In the genomic region with DNA sequence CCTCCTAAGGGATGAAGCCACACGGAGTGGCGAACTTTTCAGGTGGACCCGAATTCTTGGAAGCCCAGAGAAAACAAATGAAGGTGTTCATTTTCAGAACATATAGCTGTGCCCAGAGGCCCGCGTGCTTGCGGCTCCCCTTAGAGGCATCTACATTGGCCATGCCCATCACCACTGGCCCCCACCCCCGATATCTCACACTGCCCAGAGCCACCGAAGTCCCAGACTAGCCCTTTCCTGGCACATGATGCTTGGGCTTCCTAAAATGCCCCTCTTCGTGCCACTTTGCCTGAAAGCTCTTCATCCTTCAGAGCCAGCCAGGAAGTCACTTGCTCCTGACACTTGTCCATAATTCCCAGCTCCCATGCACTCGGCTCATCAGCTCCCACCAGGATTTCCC, we compare ENCODE assay signal across 8 cellular contexts.
DNase-seq lines count a peak whose midpoint lies in the region; ATAC-seq and TF ChIP-seq lines count a peak whose summit lies in the region.

No MANE protein-coding gene starts in this region.

- H3K4me3 ChIP-seq in ACC112 (ENCODE audit: low read depth, low read length) (no peak overlapping the region; the same call in 1 of the 2 replicates), neutrophil (ENCODE audit: low read depth in 1 of 2, low read length in 1 of 2) (no peak overlapping the region)

- no peak for TF ChIP-seq CTCF in neutrophil (IDR thresholded peaks at IDR 0.05)
- TF ChIP-seq CTCF in GM13977 (IDR thresholded peaks at IDR 0.05; ENCODE audit: extremely low read depth, insufficient read depth, missing control alignments) = no peak

- ATAC-seq in GM19452 (IDR thresholded peaks at IDR 0.05; ENCODE audit: unreplicated experiment) = no peak

- in situ Hi-C loops in GM13977 (cut with MboI; ENCODE audit: low pct_unique_long_range_greater_than_20kb, low sequenced_read_pairs, unreplicated experiment) = no loop called here

- H3K36me3 Mint-ChIP-seq in dendritic cell treated with granulocyte-macrophage colony-stimulating factor and Interleukin-4, amounts not matched to agents 40 ng/mL and 50 ng/mL, for 4 days (ENCODE audit: low read depth) = peaks cover 38% of the 10 kb centered on the region

- intact Hi-C loops in dendritic cell treated with granulocyte-macrophage colony-stimulating factor and Interleukin-4, amounts not matched to agents 40 ng/mL and 50 ng/mL, for 4 days (cut with micrococcal nuclease) = no loop called here

- H3K27me3 ChIP-seq in ACC112 (ENCODE audit: insufficient read depth, low read length) (no peaks in the 10 kb centered on the region), neutrophil (peaks cover 12% of the 10 kb centered on the region)

- H3K79me2 ChIP-seq in ACC112 (ENCODE audit: control insufficient read depth, insufficient read depth, low read length, unreplicated experiment) = peaks cover 29% of the 10 kb centered on the region

- DNase-seq in AG20443 (ENCODE audit: low spot score) (no peak), NCI-H187 treated with DMSO at 0.1 percent for 48 hours (lab: John Stamatoyannopoulos, UW) (no peak), GM13977 (ENCODE audit: low spot score) (no peak)

- H3K4me3 Mint-ChIP-seq in dendritic cell treated with granulocyte-macrophage colony-stimulating factor and Interleukin-4, amounts not matched to agents 40 ng/mL and 50 ng/mL, for 4 days = no peak overlapping the region

- H3K27ac Mint-ChIP-seq in dendritic cell treated with granulocyte-macrophage colony-stimulating factor and Interleukin-4, amounts not matched to agents 40 ng/mL and 50 ng/mL, for 4 days = peak overlapping the region; percentile 100

- H2AFZ ChIP-seq in ACC112 (ENCODE audit: low read length, unreplicated experiment) = no peak overlapping the region

- H3K36me3 ChIP-seq in ACC112 (ENCODE audit: insufficient read depth, low read length) = no peaks in the 10 kb centered on the region
- H3K36me3 ChIP-seq in KOPT-K1 (ENCODE audit: insufficient read depth, low read length) = peaks cover 1% of the 10 kb centered on the region; the same call in 1 of the 2 replicates
- H3K36me3 ChIP-seq in neutrophil = no peaks in the 10 kb centered on the region

- H3K27me3 Mint-ChIP-seq in dendritic cell treated with granulocyte-macrophage colony-stimulating factor and Interleukin-4, amounts not matched to agents 40 ng/mL and 50 ng/mL, for 4 days = no peaks in the 10 kb centered on the region

- no peaks in the 10 kb centered on the region for H3K9me3 ChIP-seq in KOPT-K1 (ENCODE audit: insufficient read depth, low read length, poor library complexity, severe bottlenecking)
- no peaks in the 10 kb centered on the region for H3K9me3 ChIP-seq in neutrophil

- H3K27ac ChIP-seq in ACC112 (ENCODE audit: low read depth, low read length) (peak overlapping the region; percentile 93; the same call in 1 of the 2 replicates), KOPT-K1 (ENCODE audit: low read depth, low read length, poor library complexity, severe bottlenecking) (peak overlapping the region; percentile 85), neutrophil (peak overlapping the region; percentile 96)

- peaks cover 57% of the 10 kb centered on the region for H3K4me1 Mint-ChIP-seq in dendritic cell treated with granulocyte-macrophage colony-stimulating factor and Interleukin-4, amounts not matched to agents 40 ng/mL and 50 ng/mL, for 4 days (ENCODE audit: low read depth)

- H3K4me1 ChIP-seq in ACC112 (ENCODE audit: control insufficient read depth, insufficient read depth, low read length, unreplicated experiment) (peaks cover 22% of the 10 kb centered on the region), neutrophil (ENCODE audit: control insufficient read depth in 1 of 2, insufficient read depth in 1 of 2, low read depth in 1 of 2, low read length in 1 of 2) (peaks cover 51 to 60% of the 10 kb centered on the region in 2 experiments)

- H3K9me3 Mint-ChIP-seq in dendritic cell treated with granulocyte-macrophage colony-stimulating factor and Interleukin-4, amounts not matched to agents 40 ng/mL and 50 ng/mL, for 4 days = no peaks in the 10 kb centered on the region
